ENCODE assay signal across 30 cellular contexts in the genomic region with DNA sequence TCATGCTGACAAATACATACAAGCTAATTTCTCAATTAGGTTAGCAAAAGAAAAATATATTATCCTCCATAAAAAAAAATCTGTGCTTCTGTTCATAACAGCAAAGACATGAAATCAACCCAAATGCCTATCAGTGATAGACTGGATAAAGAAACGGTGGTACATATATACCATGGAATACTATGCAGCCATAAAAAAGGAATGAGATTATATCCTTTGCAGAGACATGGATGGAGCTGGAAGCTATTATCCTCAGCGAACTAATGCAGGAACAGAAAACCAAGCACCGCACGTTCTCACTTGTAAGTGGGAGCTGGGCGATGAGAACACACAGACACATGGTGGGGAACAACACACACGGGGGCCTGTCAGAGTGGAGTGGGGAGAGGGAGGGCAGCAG.
"Had no signal": no experiment of that assay in that cellular context is flagged by ENCODE, and none has a peak within 500 bp of the region (broad histone marks: within the 10 kb centered on the region; RNA-seq: fewer than 3 reads in every experiment).

No MANE protein-coding gene starts in this region.

- H3K9me3 ChIP-seq: neutrophil, pancreas, psoas muscle, suprapubic skin, testis, tibial artery, transverse colon, upper lobe of right lung, uterus had no signal

- H3K4me1 ChIP-seq: pancreas, psoas muscle, spleen, testis, tibial artery, transverse colon, upper lobe of right lung, uterus had no signal

- H3K4me1 Mint-ChIP-seq: naive thymus-derived CD8-positive, alpha-beta T cell; nephron progenitor cell; neural crest cell; stimulated activated memory B cell treated with anti-CD40 and anti-IgM and Interleukin-4, amounts not matched to agents 10 μg/mL and 1 μg/mL and 100 μg/mL, for 72 hours; stimulated activated naive CD8-positive, alpha-beta T cell treated with anti-CD3 and anti-CD28 coated beads, Interleukin-15, amount 100 ng/mL, for 72 hours had no signal

- H3K27ac Mint-ChIP-seq: naive thymus-derived CD8-positive, alpha-beta T cell; natural killer cell treated with Interleukin-12 subunit alpha and Interleukin-12 subunit beta and Interleukin-15 and Interleukin-18, amount 100 ng/mL, for 72 hours; nephron progenitor cell; stimulated activated memory B cell treated with anti-CD40 and anti-IgM and Interleukin-4, amounts not matched to agents 10 μg/mL and 1 μg/mL and 100 μg/mL, for 72 hours; stimulated activated naive CD8-positive, alpha-beta T cell treated with anti-CD3 and anti-CD28 coated beads, Interleukin-15, amount 100 ng/mL, for 72 hours; type B pancreatic cell had no signal

- H3K4me2 ChIP-seq: smooth muscle cell had no signal

- H3K4me3 ChIP-seq: pancreas, psoas muscle, skin epidermis, smooth muscle cell, spleen, suprapubic skin, testis, tibial artery, transverse colon, upper lobe of right lung, uterus had no signal

- FAIRE-seq: pancreas had no signal

- DNase-seq: naive thymus-derived CD8-positive, alpha-beta T cell; nephron progenitor cell; nucleus accumbens; pancreas; psoas muscle; right cardiac atrium; spleen; stimulated activated CD4-positive, alpha-beta T cell treated with anti-CD3 and anti-CD28 coated beads, Interleukin-12 subunit alpha, Interleukin-12 subunit beta, amount 100 ng/mL, for 4 hours; stimulated activated CD4-positive, alpha-beta T cell treated with anti-CD3 and anti-CD28 coated beads, Interleukin-1b, Interleukin-23, amount 100 ng/mL, for 48 hours; stimulated activated CD4-positive, alpha-beta T cell treated with anti-CD3 and anti-CD28 coated beads, Interleukin-4, amount 100 ng/mL, for 1 hour; stimulated activated CD4-positive, alpha-beta T cell treated with anti-CD3 and anti-CD28 coated beads, Interleukin-4, amount 100 ng/mL, for 4 hours; stimulated activated CD8-positive, alpha-beta memory T cell treated with anti-CD3 and anti-CD28 coated beads, Interleukin-4, amount 100 ng/mL, for 48 hours; stimulated activated naive CD4-positive, alpha-beta T cell; stimulated activated naive CD8-positive, alpha-beta T cell treated with anti-CD3 and anti-CD28 coated beads, Interleukin-15, amount 100 ng/mL, for 72 hours; stimulated activated naive CD8-positive, alpha-beta T cell treated with anti-CD3 and anti-CD28 coated beads, Interleukin-15, Interleukin-2, amounts not matched to agents 100 U/mL and 50 U/mL, for 24 hours; substantia nigra; testis; tibial artery; transverse colon; upper lobe of right lung; uterus had no signal

- ATAC-seq: naive thymus-derived CD8-positive, alpha-beta T cell; natural killer cell treated with Interleukin-12 subunit alpha and Interleukin-12 subunit beta and Interleukin-15 and Interleukin-18, amount 100 ng/mL, for 72 hours; pancreas; psoas muscle; right cardiac atrium; sciatic nerve; stimulated activated memory B cell treated with anti-CD40 and anti-IgM and Interleukin-4, amounts not matched to agents 10 μg/mL and 1 μg/mL and 100 μg/mL, for 72 hours; stimulated activated naive CD8-positive, alpha-beta T cell treated with anti-CD3 and anti-CD28 coated beads, Interleukin-15, amount 100 ng/mL, for 72 hours; stimulated activated naive CD8-positive, alpha-beta T cell treated with anti-CD3 and anti-CD28 coated beads, Interleukin-15, Interleukin-2, amounts not matched to agents 100 U/mL and 50 U/mL, for 24 hours; upper lobe of right lung had no signal

- H3K36me3 Mint-ChIP-seq: naive thymus-derived CD8-positive, alpha-beta T cell; natural killer cell treated with Interleukin-12 subunit alpha and Interleukin-12 subunit beta and Interleukin-15 and Interleukin-18, amount 100 ng/mL, for 72 hours; stimulated activated memory B cell treated with anti-CD40 and anti-IgM and Interleukin-4, amounts not matched to agents 10 μg/mL and 1 μg/mL and 100 μg/mL, for 72 hours; type B pancreatic cell had no signal

- H3K27ac ChIP-seq: neutrophil, pancreas, psoas muscle, skin epidermis, spleen, suprapubic skin, testis, tibial artery, transverse colon, upper lobe of right lung, uterus had no signal

- H3K4me3 Mint-ChIP-seq: naive thymus-derived CD8-positive, alpha-beta T cell; natural killer cell treated with Interleukin-12 subunit alpha and Interleukin-12 subunit beta and Interleukin-15 and Interleukin-18, amount 100 ng/mL, for 72 hours; nephron progenitor cell; neural crest cell; stimulated activated memory B cell treated with anti-CD40 and anti-IgM and Interleukin-4, amounts not matched to agents 10 μg/mL and 1 μg/mL and 100 μg/mL, for 72 hours; stimulated activated naive CD8-positive, alpha-beta T cell treated with anti-CD3 and anti-CD28 coated beads, Interleukin-15, amount 100 ng/mL, for 72 hours; type B pancreatic cell had no signal

- H3K27me3 ChIP-seq: neutrophil, pancreas, spleen, suprapubic skin, testis, tibial artery, transverse colon, upper lobe of right lung, uterus had no signal

- H3K27me3 Mint-ChIP-seq: stimulated activated memory B cell treated with anti-CD40 and anti-IgM and Interleukin-4, amounts not matched to agents 10 μg/mL and 1 μg/mL and 100 μg/mL, for 72 hours; stimulated activated naive CD8-positive, alpha-beta T cell treated with anti-CD3 and anti-CD28 coated beads, Interleukin-15, amount 100 ng/mL, for 72 hours; type B pancreatic cell had no signal

- H3K36me3 ChIP-seq: neutrophil, pancreas, spleen, suprapubic skin, tibial artery, transverse colon, upper lobe of right lung, uterus had no signal

- H3K9me3 Mint-ChIP-seq: stimulated activated memory B cell treated with anti-CD40 and anti-IgM and Interleukin-4, amounts not matched to agents 10 μg/mL and 1 μg/mL and 100 μg/mL, for 72 hours; stimulated activated naive CD8-positive, alpha-beta T cell treated with anti-CD3 and anti-CD28 coated beads, Interleukin-15, amount 100 ng/mL, for 72 hours; type B pancreatic cell had no signal
